Comparison of ENCODE assay signal across 8 cellular contexts in genomic region chr7:17371656-17372524, GRCh38.
DNase-seq lines count a peak whose midpoint lies in the region; ATAC-seq and TF ChIP-seq lines count a peak whose summit lies in the region.
"Had no signal": no experiment of that assay in that cellular context is flagged by ENCODE, and none has a peak within 500 bp of the region (broad histone marks: within the 10 kb centered on the region; RNA-seq: fewer than 3 reads in every experiment).

No MANE protein-coding gene starts in this region.

- H3K4me2 ChIP-seq in hepatocyte = no peak overlapping the region
- H3K4me2 ChIP-seq in neural progenitor cell = no peak overlapping the region

- DNase-seq in HT-29 (ENCODE audit: low spot score) = peak; percentile 71
- peak in 2 of 7 donors; percentile 13 to 18 for DNase-seq in adrenal gland
- peak; percentile 32 for DNase-seq in hepatocyte (ENCODE audit: low spot score)
- no peak for DNase-seq in tibial artery
- DNase-seq in NK-92 treated with Interleukin-12 subunit alpha and Interleukin-12 subunit beta, amount 100 ng/mL, for 24 hours (lab: John Stamatoyannopoulos, UW) = no peak
- DNase-seq in neural progenitor cell (ENCODE audit: low spot score) = no peak
- DNase-seq: activated naive CD4-positive, alpha-beta T cell had no signal

- intact Hi-C loops in adrenal gland (cut with DNase I) (no loop called here), tibial artery (cut with DNase I; ENCODE audit: low total_unique reads) (no loop called here)

- H3K4me1 ChIP-seq in adrenal gland (replicated peaks in 1 of 2) (peaks cover 15 to 29% of the 10 kb centered on the region in 2 donors), hepatocyte (ENCODE audit: insufficient read depth) (peaks cover 11% of the 10 kb centered on the region), tibial artery (peaks cover 0 to 71% (median 36%) of the 10 kb centered on the region in 4 donors), neural progenitor cell (no peaks in the 10 kb centered on the region)

- peaks cover 2% of the 10 kb centered on the region for H3K27me3 Mint-ChIP-seq in neural progenitor cell (ENCODE audit: insufficient read depth, low read depth)

- H3K36me3 Mint-ChIP-seq in neural progenitor cell = no peaks in the 10 kb centered on the region

- H3K4me3 Mint-ChIP-seq in neural progenitor cell = no peak overlapping the region

- H3K79me2 ChIP-seq in hepatocyte = no peaks in the 10 kb centered on the region
- no peaks in the 10 kb centered on the region for H3K79me2 ChIP-seq in neural progenitor cell (ENCODE audit: low read depth)

- H3K4me3 ChIP-seq in adrenal gland (no peak overlapping the region), hepatocyte (no peak overlapping the region), tibial artery (no peak overlapping the region), neural progenitor cell (no peak overlapping the region)

- WGBS in adrenal gland, 4 donors = 45 to 56% (median 52%) methylated on average over 3 of the region's 3 CpGs
- 73% methylated on average over 3 of the region's 3 CpGs for WGBS in hepatocyte (ENCODE audit: low lambda C conversion rate, missing lambda C conversion rate)

- H3K4me1 Mint-ChIP-seq in neural progenitor cell = peaks cover 3% of the 10 kb centered on the region

- H3K9me2 ChIP-seq in hepatocyte (replicated peaks; ENCODE audit: insufficient read depth) = no peaks in the 10 kb centered on the region

- no peaks in the 10 kb centered on the region for H3K9me3 ChIP-seq in adrenal gland (replicated peaks in 1 of 3)
- no peaks in the 10 kb centered on the region for H3K9me3 ChIP-seq in hepatocyte (ENCODE audit: low read depth)
- no peaks in the 10 kb centered on the region for H3K9me3 ChIP-seq in tibial artery
- H3K9me3 ChIP-seq in neural progenitor cell (ENCODE audit: low read depth) = no peaks in the 10 kb centered on the region

- H3F3A ChIP-seq in neural progenitor cell (ENCODE audit: low read depth) = no peaks in the 10 kb centered on the region

- H3K27ac Mint-ChIP-seq in neural progenitor cell = no peak overlapping the region

- H3K27me3 ChIP-seq in adrenal gland = no peaks in the 10 kb centered on the region
- no peaks in the 10 kb centered on the region for H3K27me3 ChIP-seq in hepatocyte
- no peaks in the 10 kb centered on the region for H3K27me3 ChIP-seq in tibial artery
- no peaks in the 10 kb centered on the region for H3K27me3 ChIP-seq in neural progenitor cell

- H4K20me1 ChIP-seq in hepatocyte (ENCODE audit: insufficient read depth, poor library complexity, severe bottlenecking) = no peaks in the 10 kb centered on the region
- no peaks in the 10 kb centered on the region for H4K20me1 ChIP-seq in neural progenitor cell (ENCODE audit: low read depth)

- no peak overlapping the region for H3K9ac ChIP-seq in neural progenitor cell

- no peak for TF ChIP-seq CTCF in adrenal gland (IDR thresholded peaks at IDR 0.05)
- TF ChIP-seq CTCF in hepatocyte (IDR thresholded peaks at IDR 0.05; ENCODE audit: poor library complexity) = no peak
- TF ChIP-seq CTCF in tibial artery (IDR thresholded peaks at IDR 0.05) = no peak
- no peak for TF ChIP-seq CTCF in neural progenitor cell (IDR thresholded peaks at IDR 0.05)

- no peak for ATAC-seq in HG03521 (IDR thresholded peaks at IDR 0.05; ENCODE audit: unreplicated experiment)

- H2AFZ ChIP-seq in hepatocyte (no peak overlapping the region), neural progenitor cell (replicated peaks) (no peak overlapping the region)

- H3K27ac ChIP-seq in adrenal gland = peak overlapping the region; percentile 15 to 79 (median 41)
- peak overlapping the region; percentile 42 for H3K27ac ChIP-seq in hepatocyte
- peak overlapping the region; percentile 39 to 53 for H3K27ac ChIP-seq in tibial artery
- H3K27ac ChIP-seq in neural progenitor cell = no peak overlapping the region

- no peak for TF ChIP-seq POLR2A in adrenal gland (IDR thresholded peaks at IDR 0.05)

- no peaks in the 10 kb centered on the region for H3K9me3 Mint-ChIP-seq in neural progenitor cell

- no peaks in the 10 kb centered on the region for H3K36me3 ChIP-seq in adrenal gland (replicated peaks in 1 of 2)
- no peaks in the 10 kb centered on the region for H3K36me3 ChIP-seq in hepatocyte (replicated peaks; ENCODE audit: insufficient read depth, low read depth)
- no peaks in the 10 kb centered on the region for H3K36me3 ChIP-seq in tibial artery
- no peaks in the 10 kb centered on the region for H3K36me3 ChIP-seq in neural progenitor cell

Comparison
In these comparisons a context has a peak if more than half of its experiments do, and no peak if none do; other contexts are left out.
1. DNase-seq: peak in HT-29 (single experiment) and hepatocyte (single experiment); none in tibial artery (0 of 2), NK-92 treated with Interleukin-12 subunit alpha and Interleukin-12 subunit beta, amount 100 ng/mL, for 24 hours (single experiment) and neural progenitor cell (single experiment).